13 cellular contexts compared by ENCODE assay signal in the genomic region with DNA sequence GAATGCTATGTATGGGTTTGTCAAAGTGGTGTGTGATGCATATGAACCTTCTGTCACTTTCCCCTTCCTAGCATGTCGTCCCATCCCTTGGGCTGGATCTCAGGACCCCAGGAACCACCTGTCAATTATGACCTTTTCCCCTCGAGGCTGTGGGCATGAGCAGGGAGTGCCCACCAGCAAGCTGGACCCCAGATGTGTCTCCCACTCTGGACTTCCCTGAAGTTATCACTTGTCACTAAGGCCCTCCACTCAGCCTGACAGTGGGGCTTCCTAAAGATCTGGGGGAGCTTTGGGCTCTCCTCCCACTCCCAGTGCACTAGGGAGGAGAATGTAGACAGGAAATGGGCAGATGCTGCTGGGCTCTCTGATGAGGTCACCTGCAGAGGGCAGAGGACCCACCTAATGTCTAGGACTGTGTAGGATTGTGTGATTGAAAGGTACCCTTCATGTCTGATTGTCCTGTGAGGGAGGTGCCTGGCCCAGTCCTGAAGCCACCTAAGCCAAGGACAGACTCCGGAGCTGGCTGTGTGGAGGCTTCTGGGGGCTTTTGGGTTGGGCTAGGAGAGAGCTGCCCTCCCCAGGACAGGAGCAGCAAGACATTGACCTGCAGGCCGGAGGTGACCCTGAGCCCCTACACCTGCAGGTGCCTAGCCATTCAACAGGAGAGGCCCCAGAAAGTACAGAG. TPM values are rescaled to one million over a fixed set of nuclear protein-coding genes. Genes with fewer than 3 reads are reported as not detected.
A peak's percentile ranks its signal among the peaks of the same experiment; 100 is the strongest.
DNase-seq lines count a peak whose midpoint lies in the region; ATAC-seq and TF ChIP-seq lines count a peak whose summit lies in the region.
"Had no signal": no experiment of that assay in that cellular context is flagged by ENCODE, and none has a peak within 500 bp of the region (broad histone marks: within the 10 kb centered on the region; RNA-seq: fewer than 3 reads in every experiment).

No MANE protein-coding gene starts in this region.

- CTCF ChIA-PET in CD8-positive, alpha-beta T cell (lab: Charles Lee) = interaction anchor here (1.7 to 1.8 kb wide), 2 partner anchors 13 to 177 kb away, joined by 6 to 10 read pairs; no protein-coding TSS in a partner anchor
- CTCF ChIA-PET in naive thymus-derived CD4-positive, alpha-beta T cell (lab: Charles Lee) = interaction anchor here (1.6 kb wide), 1 partner anchor 13 kb away, joined by 6 read pairs; no protein-coding TSS in a partner anchor

- peaks cover 5% of the 10 kb centered on the region for H3K36me3 ChIP-seq in CD8-positive, alpha-beta T cell (ENCODE audit: insufficient read depth, low read length)
- H3K36me3 ChIP-seq in naive thymus-derived CD4-positive, alpha-beta T cell (ENCODE audit: control insufficient read depth in 2 of 3, insufficient read depth in 3 of 3, low read length in 3 of 3) = peaks cover 0 to 19% (median 0%) of the 10 kb centered on the region in 3 experiments
- H3K36me3 ChIP-seq in sigmoid colon = no peaks in the 10 kb centered on the region

- no peak for TF ChIP-seq EP300 in sigmoid colon (IDR thresholded peaks at IDR 0.05)

- H3K27ac ChIP-seq in CD8-positive, alpha-beta T cell (ENCODE audit: low read depth, low read length) = peak overlapping the region; percentile 38
- H3K27ac ChIP-seq in naive thymus-derived CD4-positive, alpha-beta T cell (ENCODE audit: low read depth, low read length) = peak overlapping the region; percentile 57
- H3K27ac ChIP-seq in sigmoid colon = no peak overlapping the region

- H3K4me1 ChIP-seq in CD8-positive, alpha-beta T cell (ENCODE audit: insufficient read depth, low read length) = peaks cover 3% of the 10 kb centered on the region
- H3K4me1 ChIP-seq in naive thymus-derived CD4-positive, alpha-beta T cell (ENCODE audit: control insufficient read depth in 2 of 2, insufficient read depth in 2 of 2, low read length in 2 of 2) = peaks cover 0 to 18% of the 10 kb centered on the region in 2 donors
- H3K4me1 ChIP-seq in sigmoid colon = peaks cover 0 to 15% (median 12%) of the 10 kb centered on the region in 4 donors

- no peak overlapping the region for H3K4me3 Mint-ChIP-seq in CD8-positive, alpha-beta T cell
- H3K4me3 Mint-ChIP-seq in activated T-helper 1 cell treated with anti-CD3 and anti-CD28 coated beads, Interleukin-12 subunit alpha, Interleukin-12 subunit beta, Interleukin-2, Interleukin-4 antibody, amounts not matched to agents 30 ng/mL and 10 ng/mL and 1 ng/mL, durations not matched to agents 14 hours and 24 hours and 36 hours = no peak overlapping the region
- no peak overlapping the region for H3K4me3 Mint-ChIP-seq in naive thymus-derived CD4-positive, alpha-beta T cell

- WGBS in sigmoid colon, 2 donors = 80% methylated on average over 4 of the region's 4 CpGs

- H3K9me3 ChIP-seq in CD8-positive, alpha-beta T cell (ENCODE audit: low read length) = no peaks in the 10 kb centered on the region
- no peaks in the 10 kb centered on the region for H3K9me3 ChIP-seq in naive thymus-derived CD4-positive, alpha-beta T cell (ENCODE audit: control insufficient read depth in 2 of 3, low read length in 3 of 3)
- no peaks in the 10 kb centered on the region for H3K9me3 ChIP-seq in sigmoid colon

- H3K36me3 Mint-ChIP-seq in CD8-positive, alpha-beta T cell = peaks cover 13% of the 10 kb centered on the region
- peaks cover 4% of the 10 kb centered on the region for H3K36me3 Mint-ChIP-seq in activated T-helper 1 cell treated with anti-CD3 and anti-CD28 coated beads, Interleukin-12 subunit alpha, Interleukin-12 subunit beta, Interleukin-2, Interleukin-4 antibody, amounts not matched to agents 30 ng/mL and 10 ng/mL and 1 ng/mL, durations not matched to agents 14 hours and 24 hours and 36 hours (ENCODE audit: low read depth)
- H3K36me3 Mint-ChIP-seq in naive thymus-derived CD4-positive, alpha-beta T cell = peaks cover 0 to 2% (median 0%) of the 10 kb centered on the region in 5 donors

- ATAC-seq in CD8-positive, alpha-beta T cell = peak; percentile 13
- ATAC-seq in naive thymus-derived CD4-positive, alpha-beta T cell = no peak
- ATAC-seq in HG03139 (IDR thresholded peaks at IDR 0.05; ENCODE audit: unreplicated experiment) (no peak), GM19035 (IDR thresholded peaks at IDR 0.05; ENCODE audit: unreplicated experiment) (no peak)
- ATAC-seq: HCT116 had no signal

- intact Hi-C loops in CD8-positive, alpha-beta T cell (cut with DNase I, micrococcal nuclease) = loop anchor here in 1 of 2 experiments (5.0 kb wide), 1 partner anchor 37 kb away; no protein-coding TSS in a partner anchor
- intact Hi-C loops in activated T-helper 1 cell treated with anti-CD3 and anti-CD28 coated beads, Interleukin-12 subunit alpha, Interleukin-12 subunit beta, Interleukin-2, Interleukin-4 antibody, amounts not matched to agents 30 ng/mL and 10 ng/mL and 1 ng/mL, durations not matched to agents 14 hours and 24 hours and 36 hours (cut with micrococcal nuclease) = no loop called here
- intact Hi-C loops in naive thymus-derived CD4-positive, alpha-beta T cell (cut with micrococcal nuclease) = no loop called here
- intact Hi-C loops in sigmoid colon (cut with DNase I) = no loop called here

- no peak for TF ChIP-seq CTCF in CD8-positive, alpha-beta T cell (IDR thresholded peaks at IDR 0.05)
- TF ChIP-seq CTCF in GM20000 (IDR thresholded peaks at IDR 0.05; ENCODE audit: extremely low read depth, missing control alignments) (no peak), sigmoid colon (IDR thresholded peaks at IDR 0.05) (no peak)

- DNase-seq in CD8-positive, alpha-beta T cell = peak in 1 of 7 experiments; percentile 48
- DNase-seq in GM20000 (ENCODE audit: low spot score) (peak; percentile 32), HuH-7.5 (ENCODE audit: low spot score) (no peak), sigmoid colon (no peak)
- no peak for DNase-seq in activated T-helper 1 cell treated with anti-CD3 and anti-CD28 coated beads, Interleukin-12 subunit alpha, Interleukin-12 subunit beta, Interleukin-2, Interleukin-4 antibody, amounts not matched to agents 30 ng/mL and 10 ng/mL and 1 ng/mL, durations not matched to agents 14 hours and 24 hours and 36 hours (ENCODE audit: low spot score)
- no peak for DNase-seq in naive thymus-derived CD4-positive, alpha-beta T cell
- DNase-seq: NCI-H2107, retina, SHP77 treated with DMSO at 0.1 percent for 48 hours had no signal

- no peaks in the 10 kb centered on the region for H3K27me3 Mint-ChIP-seq in CD8-positive, alpha-beta T cell (ENCODE audit: low read depth)
- H3K27me3 Mint-ChIP-seq in activated T-helper 1 cell treated with anti-CD3 and anti-CD28 coated beads, Interleukin-12 subunit alpha, Interleukin-12 subunit beta, Interleukin-2, Interleukin-4 antibody, amounts not matched to agents 30 ng/mL and 10 ng/mL and 1 ng/mL, durations not matched to agents 14 hours and 24 hours and 36 hours (ENCODE audit: insufficient read depth) = no peaks in the 10 kb centered on the region
- no peaks in the 10 kb centered on the region for H3K27me3 Mint-ChIP-seq in naive thymus-derived CD4-positive, alpha-beta T cell

- no peaks in the 10 kb centered on the region for H3K9me3 Mint-ChIP-seq in CD8-positive, alpha-beta T cell
- no peaks in the 10 kb centered on the region for H3K9me3 Mint-ChIP-seq in activated T-helper 1 cell treated with anti-CD3 and anti-CD28 coated beads, Interleukin-12 subunit alpha, Interleukin-12 subunit beta, Interleukin-2, Interleukin-4 antibody, amounts not matched to agents 30 ng/mL and 10 ng/mL and 1 ng/mL, durations not matched to agents 14 hours and 24 hours and 36 hours
- peaks cover 0 to 1% (median 0%) of the 10 kb centered on the region in 11 donors for H3K9me3 Mint-ChIP-seq in naive thymus-derived CD4-positive, alpha-beta T cell

- H3K27ac Mint-ChIP-seq in CD8-positive, alpha-beta T cell = peak overlapping the region; percentile 96
- H3K27ac Mint-ChIP-seq in activated T-helper 1 cell treated with anti-CD3 and anti-CD28 coated beads, Interleukin-12 subunit alpha, Interleukin-12 subunit beta, Interleukin-2, Interleukin-4 antibody, amounts not matched to agents 30 ng/mL and 10 ng/mL and 1 ng/mL, durations not matched to agents 14 hours and 24 hours and 36 hours = peak overlapping the region; percentile 83
- H3K27ac Mint-ChIP-seq in naive thymus-derived CD4-positive, alpha-beta T cell = peak overlapping the region; percentile 62 to 93 (median 77)

- POLR2A ChIA-PET in CD8-positive, alpha-beta T cell (lab: Charles Lee) = no interaction called here
- POLR2A ChIA-PET in naive thymus-derived CD4-positive, alpha-beta T cell (lab: Charles Lee) = interaction anchor here (0.6 to 1.0 kb wide), 4 partner anchors 51 to 425 kb away, joined by 3 read pairs; no protein-coding TSS in a partner anchor

- H3K27me3 ChIP-seq in CD8-positive, alpha-beta T cell (ENCODE audit: insufficient read depth, low read length) = no peaks in the 10 kb centered on the region
- H3K27me3 ChIP-seq in naive thymus-derived CD4-positive, alpha-beta T cell (ENCODE audit: control insufficient read depth in 2 of 2, insufficient read depth in 2 of 2, low read length in 2 of 2) = no peaks in the 10 kb centered on the region
- H3K27me3 ChIP-seq in sigmoid colon = peaks cover 0 to 23% (median 0%) of the 10 kb centered on the region in 3 donors

- no peak overlapping the region for H3K4me3 ChIP-seq in CD8-positive, alpha-beta T cell (ENCODE audit: low read depth, low read length)
- H3K4me3 ChIP-seq in naive thymus-derived CD4-positive, alpha-beta T cell (ENCODE audit: low read length) = no peak overlapping the region
- H3K4me3 ChIP-seq in sigmoid colon = no peak overlapping the region

- TF ChIP-seq POLR2A in sigmoid colon (IDR thresholded peaks at IDR 0.05) = no peak

- peaks cover 16% of the 10 kb centered on the region for H3K4me1 Mint-ChIP-seq in CD8-positive, alpha-beta T cell (ENCODE audit: low read depth)
- H3K4me1 Mint-ChIP-seq in activated T-helper 1 cell treated with anti-CD3 and anti-CD28 coated beads, Interleukin-12 subunit alpha, Interleukin-12 subunit beta, Interleukin-2, Interleukin-4 antibody, amounts not matched to agents 30 ng/mL and 10 ng/mL and 1 ng/mL, durations not matched to agents 14 hours and 24 hours and 36 hours (ENCODE audit: low read depth) = peaks cover 12% of the 10 kb centered on the region
- peaks cover 6 to 20% (median 12%) of the 10 kb centered on the region in 7 donors for H3K4me1 Mint-ChIP-seq in naive thymus-derived CD4-positive, alpha-beta T cell

RNA-seq across cellular contexts. Expression of gene MYO1G, which starts 18.7 kb away (rescaled TPM):
- total RNA-seq in CD8-positive, alpha-beta T cell = 100 to 1,000 TPM; 142 to 143 TPM
- total RNA-seq in activated T-helper 1 cell treated with anti-CD3 and anti-CD28 coated beads, Interleukin-12 subunit alpha, Interleukin-12 subunit beta, Interleukin-2, Interleukin-4 antibody, amounts not matched to agents 30 ng/mL and 10 ng/mL and 1 ng/mL, durations not matched to agents 14 hours and 24 hours and 36 hours = 252 and 258 TPM in 2 replicates
- total RNA-seq in naive thymus-derived CD4-positive, alpha-beta T cell = 100 to 1,000 TPM in 3 of 5 experiments, 10 to 100 TPM in 2; 29.2 to 385 (median 107) TPM
- polyA plus RNA-seq in naive thymus-derived CD4-positive, alpha-beta T cell = 10 to 100 TPM; 51.1 to 76.0 TPM
- total RNA-seq in sigmoid colon = 1 to 10 TPM; 1.1 to 3.4 (median 1.1) TPM
- 10 to 100 TPM in 1 of 3 donors, 1 to 10 TPM in 2; 2.4 to 19.5 (median 2.8) TPM for polyA plus RNA-seq in sigmoid colon
- total RNA-seq: M059J had no signal

RNA-seq across cellular contexts. Expression of gene CCM2, which starts 39.9 kb away (rescaled TPM):
- total RNA-seq in CD8-positive, alpha-beta T cell = 10 to 100 TPM; 42.8 to 44.6 TPM
- total RNA-seq in activated T-helper 1 cell treated with anti-CD3 and anti-CD28 coated beads, Interleukin-12 subunit alpha, Interleukin-12 subunit beta, Interleukin-2, Interleukin-4 antibody, amounts not matched to agents 30 ng/mL and 10 ng/mL and 1 ng/mL, durations not matched to agents 14 hours and 24 hours and 36 hours = 59.2 and 65.5 TPM in 2 replicates
- 100 to 1,000 TPM in 3 of 5 experiments, 10 to 100 TPM in 2; 80.4 to 200 (median 119) TPM for total RNA-seq in naive thymus-derived CD4-positive, alpha-beta T cell
- 100 to 1,000 TPM in 1 of 2 donors, 10 to 100 TPM in 1; 75.9 to 123 TPM for polyA plus RNA-seq in naive thymus-derived CD4-positive, alpha-beta T cell
- 10 to 100 TPM; 28.1 to 40.7 (median 36.3) TPM for total RNA-seq in sigmoid colon
- 10 to 100 TPM; 29.1 to 54.2 (median 29.4) TPM for polyA plus RNA-seq in sigmoid colon

Comparison
In these comparisons a context has a peak if more than half of its experiments do, and no peak if none do; other contexts are left out.
1. H3K27ac ChIP-seq: peak in CD8-positive, alpha-beta T cell (single experiment) and naive thymus-derived CD4-positive, alpha-beta T cell (single experiment); none in sigmoid colon (0 of 4).
2. RNA of gene MYO1G, which starts 18.7 kb away (total RNA-seq): 252 to 258 TPM in activated T-helper 1 cell treated with anti-CD3 and anti-CD28 coated beads, Interleukin-12 subunit alpha, Interleukin-12 subunit beta, Interleukin-2, Interleukin-4 antibody, amounts not matched to agents 30 ng/mL and 10 ng/mL and 1 ng/mL, durations not matched to agents 14 hours and 24 hours and 36 hours, 142 to 143 TPM in CD8-positive, alpha-beta T cell and 29.2 to 385 TPM in naive thymus-derived CD4-positive, alpha-beta T cell; 1.1 to 3.4 TPM in sigmoid colon; every median in the first group is over 4 times any median in the second.
3. Peak in every context shown above with its lines, with median percentiles within 50 percentile points of each other: H3K27ac Mint-ChIP-seq.